In genomic region chr9:21392270-21392669, GRCh38 we compare ENCODE assay signal across 9 cellular contexts. TPM values are rescaled to one million over a fixed set of nuclear protein-coding genes. Genes with fewer than 3 reads are reported as not detected.
DNase-seq lines count a peak whose midpoint lies in the region; ATAC-seq and TF ChIP-seq lines count a peak whose summit lies in the region.
"Had no signal": no experiment of that assay in that cellular context is flagged by ENCODE, and none has a peak within 500 bp of the region (broad histone marks: within the 10 kb centered on the region; RNA-seq: fewer than 3 reads in every experiment).

No MANE protein-coding gene starts in this region.

- H3K36me3 ChIP-seq in osteoblast (ENCODE audit: insufficient read depth, low read length): no peaks in the 10 kb centered on the region

- H3K27ac ChIP-seq in osteoblast (ENCODE audit: low read depth, low read length): no peak overlapping the region

- H3K9me3 ChIP-seq in osteoblast (ENCODE audit: low read depth, low read length): no peaks in the 10 kb centered on the region

- TF ChIP-seq CTCF in activated B cell treated with CpG ODN at 0.5 μM for 24 hours (IDR thresholded peaks at IDR 0.05): no peak
- TF ChIP-seq CTCF in osteoblast (IDR thresholded peaks at IDR 0.05; ENCODE audit: extremely low read depth, low read depth, low read length): peak; percentile 38

- no peaks in the 10 kb centered on the region for H3K36me3 Mint-ChIP-seq in activated B cell treated with CpG ODN at 0.5 μM for 24 hours (ENCODE audit: low read depth)

- intact Hi-C loops in activated B cell treated with CpG ODN at 0.5 μM for 24 hours (cut with micrococcal nuclease): no loop called here
- intact Hi-C loops in posterior vena cava (cut with DNase I): loop anchor here in 1 of 2 donors (10.0 kb wide), 1 partner anchor 67 kb away; no protein-coding TSS in a partner anchor

- DNase-seq in DMS 273 treated with DMSO at 0.1 percent for 48 hours (lab: John Stamatoyannopoulos, UW) (peak; percentile 1), activated B cell treated with CpG ODN at 0.5 μM for 24 hours (no peak), osteoblast (ENCODE audit: insufficient read length, low spot score, missing footprints) (no peak), NK-92 (lab: John Stamatoyannopoulos, UW; ENCODE audit: unreplicated experiment) (no peak), posterior vena cava (ENCODE audit: low spot score) (no peak)
- no peak for DNase-seq in activated CD4-positive, CD25-positive, alpha-beta regulatory T cell (lab: John Stamatoyannopoulos, UW)

- ATAC-seq in GM19328 (IDR thresholded peaks at IDR 0.05; ENCODE audit: unreplicated experiment) (peak; percentile 67), HG03175 (IDR thresholded peaks at IDR 0.05; ENCODE audit: unreplicated experiment) (peak; percentile 95), activated B cell treated with CpG ODN at 0.5 μM for 24 hours (ENCODE audit: low read depth) (peak; percentile 83)

- H4K20me1 ChIP-seq in osteoblast (ENCODE audit: insufficient read depth, low read length): no peaks in the 10 kb centered on the region

- H3K27ac Mint-ChIP-seq in activated B cell treated with CpG ODN at 0.5 μM for 24 hours: no peak overlapping the region

- H3K27me3 Mint-ChIP-seq in activated B cell treated with CpG ODN at 0.5 μM for 24 hours: peaks cover 56% of the 10 kb centered on the region

- no peaks in the 10 kb centered on the region for H3K9me3 Mint-ChIP-seq in activated B cell treated with CpG ODN at 0.5 μM for 24 hours

- H3K4me3 Mint-ChIP-seq in activated B cell treated with CpG ODN at 0.5 μM for 24 hours: no peak overlapping the region

- no peak overlapping the region for H3K4me2 ChIP-seq in osteoblast (ENCODE audit: insufficient read depth, low read length)

- no peaks in the 10 kb centered on the region for H3K79me2 ChIP-seq in osteoblast (ENCODE audit: insufficient read depth, low read length)

- H2AFZ ChIP-seq in osteoblast (ENCODE audit: low read length): no peak overlapping the region

- H3K4me1 ChIP-seq in osteoblast (ENCODE audit: insufficient read depth, low read length): peaks cover 8% of the 10 kb centered on the region

- peaks cover 80% of the 10 kb centered on the region for H3K27me3 ChIP-seq in osteoblast (ENCODE audit: insufficient read depth, low read length)

- no peak overlapping the region for H3K4me3 ChIP-seq in osteoblast (ENCODE audit: insufficient read depth, low read length)

- peaks cover 9% of the 10 kb centered on the region for H3K4me1 Mint-ChIP-seq in activated B cell treated with CpG ODN at 0.5 μM for 24 hours

- CTCF ChIA-PET in activated B cell treated with CpG ODN at 0.5 μM for 24 hours (lab: Charles Lee): interaction anchor here (0.9 to 1.8 kb wide), 5 partner anchors 42 to 67 kb away, joined by 3 to 5 read pairs (median 4); no protein-coding TSS in a partner anchor

- POLR2A ChIA-PET in activated B cell treated with CpG ODN at 0.5 μM for 24 hours (lab: Charles Lee): no interaction called here

RNA-seq across cellular contexts. Expression of gene IFNA2, which starts 7.1 kb away (rescaled TPM):
- total RNA-seq in activated B cell treated with CpG ODN at 0.5 μM for 24 hours: not detected in 2 replicates
- not detected in 2 replicates for total RNA-seq in osteoblast
- not detected for total RNA-seq in posterior vena cava
- total RNA-seq: urinary bladder had no signal

RNA-seq across cellular contexts. Expression of gene IFNA8, which starts 16.6 kb away (rescaled TPM):
- not detected in 2 replicates for total RNA-seq in activated B cell treated with CpG ODN at 0.5 μM for 24 hours
- total RNA-seq in osteoblast: not detected in 2 replicates
- total RNA-seq in posterior vena cava: not detected
- total RNA-seq: urinary bladder had no signal

RNA-seq across cellular contexts. Expression of gene IFNA13, which starts 24.4 kb away (rescaled TPM):
- total RNA-seq in activated B cell treated with CpG ODN at 0.5 μM for 24 hours (not detected in 2 replicates), osteoblast (not detected in 2 replicates), posterior vena cava (not detected)
- total RNA-seq: urinary bladder had no signal

RNA-seq across cellular contexts. Expression of gene IFNA6, which starts 41.6 kb away (rescaled TPM):
- total RNA-seq in activated B cell treated with CpG ODN at 0.5 μM for 24 hours (not detected in 2 replicates), osteoblast (not detected in 2 replicates), posterior vena cava (not detected)
- total RNA-seq: urinary bladder had no signal

RNA-seq across cellular contexts. Expression of gene IFNA1, which starts 48.0 kb away (rescaled TPM):
- total RNA-seq in activated B cell treated with CpG ODN at 0.5 μM for 24 hours: not detected in 2 replicates
- total RNA-seq in osteoblast: not detected in 2 replicates
- not detected for total RNA-seq in posterior vena cava
- total RNA-seq: urinary bladder had no signal
